ENCODE assay signal across 17 cellular contexts in the genomic region with DNA sequence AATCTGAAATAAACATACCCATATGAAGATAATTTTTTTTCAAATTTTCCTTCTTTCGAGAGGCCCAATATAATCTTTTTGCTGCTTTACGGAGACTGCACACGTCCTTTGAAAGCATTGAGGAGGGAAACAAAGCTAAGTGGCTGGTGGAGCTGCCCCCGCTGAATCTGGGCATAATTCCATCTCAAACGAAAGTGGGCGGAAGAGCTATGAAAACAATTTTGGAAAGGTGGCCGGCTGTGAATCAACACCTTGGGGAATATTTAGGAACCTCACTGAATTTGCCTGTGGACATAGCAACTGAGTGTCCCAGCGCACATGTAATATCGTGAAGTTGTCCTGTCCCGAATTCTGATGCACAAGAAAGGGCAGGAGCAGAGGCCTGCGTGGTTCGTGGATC. TPM values are rescaled to one million over a fixed set of nuclear protein-coding genes. Genes with fewer than 3 reads are reported as not detected.
DNase-seq lines count a peak whose midpoint lies in the region; TF ChIP-seq lines count a peak whose summit lies in the region.
"Had no signal": no experiment of that assay in that cellular context is flagged by ENCODE, and none has a peak within 500 bp of the region (broad histone marks: within the 10 kb centered on the region; RNA-seq: fewer than 3 reads in every experiment).

No MANE protein-coding gene starts in this region.

- H3K27ac ChIP-seq in A673 (ENCODE audit: low read depth, low read length, poor library complexity, severe bottlenecking), result no peak overlapping the region
- H3K27ac ChIP-seq in brain microvascular endothelial cell, result no peak overlapping the region
- H3K27ac ChIP-seq: RWPE1, WERI-Rb-1 had no signal

- CTCF ChIA-PET in A673 (lab: Charles Lee), result no interaction called here

- POLR2A ChIA-PET in A673 (lab: Charles Lee; ENCODE audit: low non-redundant PET), result no interaction called here

- H3K4me1 ChIP-seq in A673 (ENCODE audit: insufficient read depth, low read length, poor library complexity, severe bottlenecking), result no peaks in the 10 kb centered on the region

- peaks cover 5% of the 10 kb centered on the region for H3K9me3 ChIP-seq in A673 (ENCODE audit: low read depth, low read length, poor library complexity, severe bottlenecking)

- no peak for TF ChIP-seq CTCF in A673 (conservative IDR thresholded peaks at IDR 0.05; ENCODE audit: low read depth, low read length)
- no peak for TF ChIP-seq CTCF in brain microvascular endothelial cell (IDR thresholded peaks at IDR 0.05; ENCODE audit: low read depth, low read length, missing control alignments)

- H3K27me3 ChIP-seq in A673 (replicated peaks; ENCODE audit: insufficient read depth, low read depth, low read length, poor library complexity) (no peaks in the 10 kb centered on the region), brain microvascular endothelial cell (replicated peaks) (no peaks in the 10 kb centered on the region)

- in situ Hi-C loops in brain microvascular endothelial cell (cut with HindIII; ENCODE audit: low pct_ligation_motif_present, low sequenced_read_pairs), result no loop called here

- BruUV-seq in A673 (replicated peaks; lab: Mats Ljungman, UMichigan), result no TSS peak

- H3K36me3 ChIP-seq in A673 (ENCODE audit: insufficient read depth, low read length, poor library complexity, severe bottlenecking) (no peaks in the 10 kb centered on the region), brain microvascular endothelial cell (replicated peaks) (no peaks in the 10 kb centered on the region)
- H3K36me3 ChIP-seq: WERI-Rb-1 had no signal

- H3K4me3 ChIP-seq in A673 (ENCODE audit: low read depth, low read length, poor library complexity, severe bottlenecking) (no peak overlapping the region), brain microvascular endothelial cell (ENCODE audit: low read depth, low read length) (no peak overlapping the region)

- intact Hi-C loops in A673 (cut with micrococcal nuclease; ENCODE audit: unreplicated experiment), result no loop called here

- peak; percentile 12 for DNase-seq in A673 (ENCODE audit: low spot score)
- peak; percentile 27 for DNase-seq in Ammon's horn (ENCODE audit: low spot score)
- DNase-seq in NCI-H69 (lab: John Stamatoyannopoulos, UW), result peak; percentile 51
- peak; percentile 5 for DNase-seq in middle frontal gyrus (ENCODE audit: extremely low spot score, low spot score)
- no peak for DNase-seq in SK-N-DZ (ENCODE audit: low spot score)
- DNase-seq in brain microvascular endothelial cell, result no peak
- DNase-seq in HPDE6-E6E7 (ENCODE audit: extremely low spot score), result no peak
- DNase-seq: activated CD4-positive, alpha-beta memory T cell treated with anti-CD3 and anti-CD28 coated beads for 36 hours; activated effector memory CD4-positive, alpha-beta T cell treated with Interleukin-2 at 50 U/mL for 16 hours; activated naive CD8-positive, alpha-beta T cell treated with anti-CD3 and anti-CD28 coated beads, Interleukin-2, amount 50 U/mL, for 24 hours; CD4-positive, alpha-beta memory T cell; DMS53; NCI-H524; substantia nigra; WERI-Rb-1 had no signal

RNA-seq across cellular contexts. Expression of a gene that starts 55.6 kb away (rescaled TPM):
- total RNA-seq in A673 (2021), result 1.7 and 1.8 TPM in 2 replicates
- 0.64 and 1.5 TPM in 2 replicates for polyA plus RNA-seq in SK-N-DZ (2014; cell fraction: cytosol; rRNA removed)
- 0.36 and 1.0 TPM in 2 replicates for polyA plus RNA-seq in SK-N-DZ (2014; cell fraction: nucleus; rRNA removed)
- total RNA-seq: activated CD4-positive, alpha-beta memory T cell treated with anti-CD3 and anti-CD28 coated beads for 36 hours; CD4-positive, alpha-beta memory T cell; fibroblast of lung had no signal
- polyA plus RNA-seq: CD4-positive, alpha-beta memory T cell; fibroblast of lung had no signal

Comparison
In these comparisons a context has a peak if more than half of its experiments do, and no peak if none do; other contexts are left out.
1. DNase-seq: peak in A673 (single experiment), Ammon's horn (single experiment), NCI-H69 (single experiment) and middle frontal gyrus (single experiment); none in SK-N-DZ (single experiment), brain microvascular endothelial cell (single experiment) and HPDE6-E6E7 (single experiment).